Comparison of ENCODE assay signal across 20 cellular contexts in the genomic region with DNA sequence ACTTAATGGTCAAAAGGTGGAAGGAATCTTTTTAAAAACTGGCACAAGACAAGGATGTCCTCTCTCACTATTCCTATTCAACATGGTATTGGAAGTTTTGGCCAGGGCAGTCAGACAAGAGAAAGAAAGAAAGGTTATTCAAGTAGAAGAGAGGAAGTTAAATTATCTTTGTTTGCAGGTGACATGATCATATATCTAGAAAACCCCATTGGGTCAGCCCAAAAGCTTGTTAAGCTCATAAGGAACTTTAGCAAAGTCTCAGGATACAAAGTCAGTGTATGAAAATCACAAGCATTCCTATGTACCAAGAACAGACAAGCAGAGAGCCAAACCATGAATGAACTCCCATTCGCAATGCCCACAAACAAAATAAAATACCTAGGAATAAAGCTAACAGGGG. TPM values are rescaled to one million over a fixed set of nuclear protein-coding genes. Genes with fewer than 3 reads are reported as not detected.
A peak's percentile ranks its signal among the peaks of the same experiment; 100 is the strongest.
DNase-seq lines count a peak whose midpoint lies in the region; ATAC-seq, FAIRE-seq and TF ChIP-seq lines count a peak whose summit lies in the region.
"Had no signal": no experiment of that assay in that cellular context is flagged by ENCODE, and none has a peak within 500 bp of the region (broad histone marks: within the 10 kb centered on the region; RNA-seq: fewer than 3 reads in every experiment).

No MANE protein-coding gene starts in this region.

- peak overlapping the region; percentile 41; the same call in 1 of the 2 replicates for H3K4me2 ChIP-seq in KMS-11
- no peak overlapping the region for H3K4me2 ChIP-seq in K562 (ENCODE audit: insufficient read depth, low read length)
- H3K4me2 ChIP-seq: A549; BLaER1 treated with 17β-estradiol and CSF1 and Interleukin-3, amounts not matched to agents 10 nM and 100 nM had no signal

- no peak overlapping the region for H3K27ac ChIP-seq in KMS-11
- 0 out of 3 replicates have a peak overlapping the region, but pooled peaks have one; percentile 6 for H3K27ac ChIP-seq in K562 (ENCODE audit: extremely low read depth, low read depth, low read length)
- no peak overlapping the region for H3K27ac ChIP-seq in SJCRH30
- H3K27ac ChIP-seq: 22Rv1; A549; BLaER1 treated with 17β-estradiol and CSF1 and Interleukin-3, amounts not matched to agents 10 nM and 100 nM; C4-2B had no signal

- no peak for TF ChIP-seq CTCF in KMS-11 (conservative IDR thresholded peaks at IDR 0.05; ENCODE audit: low read depth, low read length)
- TF ChIP-seq CTCF in K562 (IDR thresholded peaks at IDR 0.05 in 2 of 3, conservative IDR thresholded peaks at IDR 0.05 in 1 of 3; ENCODE audit: insufficient read depth in 2 of 3, low read depth in 1 of 3, low read length in 3 of 3), result no peak

- H2AFZ ChIP-seq in KMS-11 (ENCODE audit: low read depth), result no peak overlapping the region
- peak overlapping the region; percentile 37 for H2AFZ ChIP-seq in K562 (ENCODE audit: low read depth, low read length)

- H3K27me3 Mint-ChIP-seq in stimulated activated naive B cell treated with anti-CD40 and anti-IgM and Interleukin-4, amounts not matched to agents 10 μg/mL and 1 μg/mL and 100 μg/mL, for 72 hours, result peaks cover 26 to 35% of the 10 kb centered on the region in 2 donors

- intact Hi-C loops in K562 (cut with micrococcal nuclease), result no loop called here

- H3K4me1 ChIP-seq in KMS-11 (ENCODE audit: low read depth, poor library complexity, severe bottlenecking) (peaks cover 23% of the 10 kb centered on the region), K562 (replicated peaks in 1 of 2; ENCODE audit: control insufficient read depth in 2 of 2, insufficient read depth in 2 of 2, low read length in 2 of 2) (peaks cover 18 to 24% of the 10 kb centered on the region in 2 experiments; a peak in 3 of 5 replicates), SJCRH30 (no peaks in the 10 kb centered on the region)
- H3K4me1 ChIP-seq: Caco-2 had no signal

- BruUV-seq in K562 (replicated peaks; lab: Mats Ljungman, UMichigan), result no TSS peak

- H3K36me3 ChIP-seq in KMS-11 (ENCODE audit: insufficient read depth), result no peaks in the 10 kb centered on the region
- H3K36me3 ChIP-seq in K562 (ENCODE audit: control insufficient read depth, insufficient read depth, low read length), result no peaks in the 10 kb centered on the region
- H3K36me3 ChIP-seq in SJCRH30, result no peaks in the 10 kb centered on the region
- H3K36me3 ChIP-seq: BLaER1 treated with 17β-estradiol and CSF1 and Interleukin-3, amounts not matched to agents 10 nM and 100 nM had no signal

- CTCF ChIA-PET in K562 (lab: Yijun Ruan, JAX; ENCODE audit: low intra/inter-chr PET ratio), result no interaction called here

- H3K9ac ChIP-seq in KMS-11 (no peak overlapping the region), K562 (ENCODE audit: insufficient read depth in 1 of 2, low read depth in 2 of 2, low read length in 2 of 2) (peak overlapping the region in 1 of 2 experiments; percentile 11; a peak in 1 of 4 replicates)
- H3K9ac ChIP-seq: BLaER1 treated with 17β-estradiol and CSF1 and Interleukin-3, amounts not matched to agents 10 nM and 100 nM had no signal

- H3K79me2 ChIP-seq in KMS-11 (ENCODE audit: insufficient read depth, low read depth) (no peaks in the 10 kb centered on the region), K562 (ENCODE audit: control insufficient read depth, insufficient read depth, low read length) (peaks cover 9% of the 10 kb centered on the region; the same call in 2 of the 3 replicates)

- POLR2A ChIA-PET in K562 (lab: Yijun Ruan, JAX), result interaction anchor here (1.2 kb wide), 1 partner anchor 9 kb away, joined by 5 read pairs; no protein-coding TSS in a partner anchor

- H4K20me1 ChIP-seq in KMS-11 (ENCODE audit: insufficient read depth) (no peaks in the 10 kb centered on the region), K562 (replicated peaks; ENCODE audit: control insufficient read depth, insufficient read depth, low read length) (no peaks in the 10 kb centered on the region)
- H4K20me1 ChIP-seq: BLaER1 treated with 17β-estradiol and CSF1 and Interleukin-3, amounts not matched to agents 10 nM and 100 nM had no signal

- no peaks in the 10 kb centered on the region for H3K36me3 Mint-ChIP-seq in stimulated activated naive B cell treated with anti-CD40 and anti-IgM and Interleukin-4, amounts not matched to agents 10 μg/mL and 1 μg/mL and 100 μg/mL, for 72 hours
- H3K36me3 Mint-ChIP-seq: CD8-positive, alpha-beta T cell had no signal

- peak; percentile 48 for FAIRE-seq in K562 (lab: Jason Lieb, UNC)
- FAIRE-seq: A549, G401.6, GM12891, GM19239 had no signal

- TF ChIP-seq POLR2A in K562 (conservative IDR thresholded peaks at IDR 0.05), result no peak

- H3K4me3 Mint-ChIP-seq in stimulated activated naive B cell treated with anti-CD40 and anti-IgM and Interleukin-4, amounts not matched to agents 10 μg/mL and 1 μg/mL and 100 μg/mL, for 72 hours, result no peak overlapping the region
- H3K4me3 Mint-ChIP-seq: B cell; CD4-positive, alpha-beta T cell; CD8-positive, alpha-beta T cell had no signal

- H3K4me1 Mint-ChIP-seq in stimulated activated naive B cell treated with anti-CD40 and anti-IgM and Interleukin-4, amounts not matched to agents 10 μg/mL and 1 μg/mL and 100 μg/mL, for 72 hours, result peaks cover 3 to 8% of the 10 kb centered on the region in 2 donors

- H3K9me3 ChIP-seq in K562 (replicated peaks; ENCODE audit: control insufficient read depth, insufficient read depth, low read depth, low read length) (no peaks in the 10 kb centered on the region), SJCRH30 (replicated peaks) (no peaks in the 10 kb centered on the region)
- H3K9me3 ChIP-seq: BLaER1 treated with 17β-estradiol and CSF1 and Interleukin-3, amounts not matched to agents 10 nM and 100 nM; Caco-2 had no signal

- H3K4me3 ChIP-seq in KMS-11 (IDR thresholded peaks at IDR 0.05; ENCODE audit: insufficient read depth, low read depth, low read length) (no peak overlapping the region), K562 (no peak overlapping the region), SJCRH30 (no peak overlapping the region)
- H3K4me3 ChIP-seq: A549; BLaER1 treated with 17β-estradiol and CSF1 and Interleukin-3, amounts not matched to agents 10 nM and 100 nM had no signal

- H3K27ac Mint-ChIP-seq in stimulated activated naive B cell treated with anti-CD40 and anti-IgM and Interleukin-4, amounts not matched to agents 10 μg/mL and 1 μg/mL and 100 μg/mL, for 72 hours, result peak overlapping the region; percentile 6
- H3K27ac Mint-ChIP-seq: B cell; CD4-positive, alpha-beta T cell; CD8-positive, alpha-beta T cell had no signal

- H3K9me1 ChIP-seq in K562 (ENCODE audit: control insufficient read depth, insufficient read depth, low read length), result no peaks in the 10 kb centered on the region

- no peak for ATAC-seq in K562
- ATAC-seq in stimulated activated naive B cell treated with anti-CD40 and anti-IgM and Interleukin-4, amounts not matched to agents 10 μg/mL and 1 μg/mL and 100 μg/mL, for 72 hours (replicated peaks), result no peak
- ATAC-seq: A549; CD8-positive, alpha-beta T cell had no signal

- no peak for TF ChIP-seq RAD21 in K562 (CRISPR knock-in tag; conservative IDR thresholded peaks at IDR 0.05 in 1 of 2, IDR thresholded peaks at IDR 0.05 in 1 of 2)

- no peaks in the 10 kb centered on the region for H3K9me3 Mint-ChIP-seq in stimulated activated naive B cell treated with anti-CD40 and anti-IgM and Interleukin-4, amounts not matched to agents 10 μg/mL and 1 μg/mL and 100 μg/mL, for 72 hours
- H3K9me3 Mint-ChIP-seq: CD4-positive, alpha-beta T cell; CD8-positive, alpha-beta T cell had no signal

- in situ Hi-C loops in K562 (cut with MboI), result no loop called here

- no peaks in the 10 kb centered on the region for H3K27me3 ChIP-seq in KMS-11 (ENCODE audit: insufficient read depth, low read depth)
- no peaks in the 10 kb centered on the region for H3K27me3 ChIP-seq in K562 (ENCODE audit: control insufficient read depth in 2 of 2, insufficient read depth in 2 of 2, low read length in 2 of 2)
- H3K27me3 ChIP-seq in SJCRH30, result no peaks in the 10 kb centered on the region
- H3K27me3 ChIP-seq: BLaER1 treated with 17β-estradiol and CSF1 and Interleukin-3, amounts not matched to agents 10 nM and 100 nM had no signal

- TF ChIP-seq EP300 in K562 (IDR thresholded peaks at IDR 0.05; ENCODE audit: low read length), result no peak

- WGBS in K562 (ENCODE audit: insufficient coverage, low coverage, missing lambda C conversion rate), result 44% methylated on average over 1 of the region's 1 CpG

- no peak for DNase-seq in K562 (ENCODE audit: extremely low read depth in 1 of 4, low spot score in 3 of 4)
- DNase-seq in stimulated activated naive B cell treated with anti-CD40 and anti-IgM and Interleukin-4, amounts not matched to agents 10 μg/mL and 1 μg/mL and 100 μg/mL, for 72 hours, result no peak
- no peak for DNase-seq in dedifferentiated amniotic fluid mesenchymal stem cell (ENCODE audit: extremely low spot score)
- no peak for DNase-seq in SJCRH30
- DNase-seq: AML-193; Caco-2; Calu3; CD4-positive, alpha-beta T cell; CD8-positive, alpha-beta T cell; DMS79 treated with DMSO at 0.1 percent for 48 hours; GF-D8 had no signal

RNA-seq across cellular contexts. Expression of a gene that starts 5.4 kb away (rescaled TPM):
- 37.0 and 45.9 TPM in 2 replicates for total RNA-seq in K562 (2011; cell fraction: chromatin; rRNA removed; ENCODE audit: low replicate concordance)
- 20.3 and 21.8 TPM in 2 replicates for total RNA-seq in K562 (2011; cell fraction: nucleolus; rRNA removed)
- 24.5 and 28.1 TPM in 2 replicates for total RNA-seq in K562 (2011; cell fraction: nucleoplasm; rRNA removed)
- total RNA-seq in K562 (2014; rRNA removed), result 11.9 and 12.4 TPM in 2 replicates
- 13.6 and 14.0 TPM in 2 replicates for total RNA-seq in K562 (2014; rRNA removed; fragmentation: Illumina TruSeq; extraction: Trizol)
- total RNA-seq in K562 (2015; rRNA removed; fragmentation: Illumina TruSeq; extraction: Trizol), result 18.7 TPM in 2 replicates
- total RNA-seq in K562 (2021), result 12.2 and 12.4 TPM in 2 replicates
- polyA plus RNA-seq in K562 (2011; rRNA removed), result 15.2 and 19.4 TPM in 2 replicates
- polyA plus RNA-seq in K562 (2011; cell fraction: cytosol; rRNA removed), result 6.8 and 10.4 TPM in 2 replicates
- 42.5 and 50.0 TPM in 2 replicates for polyA plus RNA-seq in K562 (2011; cell fraction: nucleus; rRNA removed)
- 11.7 and 11.9 TPM in 2 replicates for polyA plus RNA-seq in K562 (2012)
- 10.9 and 13.2 TPM in 2 replicates for polyA plus RNA-seq in K562 (2014; fragmentation: Illumina TruSeq; extraction: Trizol)
- 10 to 100 TPM; 14.7 to 21.8 TPM for polyA plus RNA-seq in K562 (2014; fragmentation: Nextera tagmentation; extraction: Ambion mirVana)
- 20.8 and 21.6 TPM in 2 replicates for polyA plus RNA-seq in K562 (2014; rRNA removed)
- polyA minus RNA-seq in K562 (2011; rRNA and poly(A)+ RNA removed), result 21.3 and 22.7 TPM in 2 replicates
- polyA minus RNA-seq in K562 (2011; cell fraction: cytosol; rRNA and poly(A)+ RNA removed), result 5.0 and 5.8 TPM in 2 replicates
- 8.5 and 12.0 TPM in 2 replicates for polyA minus RNA-seq in K562 (2011; cell fraction: nucleus; rRNA and poly(A)+ RNA removed)
- 4.9 and 5.6 TPM in 2 replicates for total RNA-seq in SJCRH30 (2014; rRNA removed; shearing (Covaris generic))

RNA-seq across cellular contexts. Expression of a gene that starts 41.8 kb away (rescaled TPM):
- total RNA-seq in K562 (2011; cell fraction: chromatin; rRNA removed; ENCODE audit: low replicate concordance), result 236 and 421 TPM in 2 replicates
- 304 and 320 TPM in 2 replicates for total RNA-seq in K562 (2011; cell fraction: nucleolus; rRNA removed)
- total RNA-seq in K562 (2011; cell fraction: nucleoplasm; rRNA removed), result 263 and 277 TPM in 2 replicates
- 55.9 and 63.3 TPM in 2 replicates for total RNA-seq in K562 (2014; rRNA removed)
- total RNA-seq in K562 (2014; rRNA removed; fragmentation: Illumina TruSeq; extraction: Trizol), result 20.5 and 27.3 TPM in 2 replicates
- 40.1 and 43.3 TPM in 2 replicates for total RNA-seq in K562 (2015; rRNA removed; fragmentation: Illumina TruSeq; extraction: Trizol)
- 62.9 and 73.7 TPM in 2 replicates for total RNA-seq in K562 (2021)
- 84.9 and 129 TPM in 2 replicates for polyA plus RNA-seq in K562 (2011; rRNA removed)
- polyA plus RNA-seq in K562 (2011; cell fraction: cytosol; rRNA removed), result 100 and 109 TPM in 2 replicates
- 1,169 and 1,324 TPM in 2 replicates for polyA plus RNA-seq in K562 (2011; cell fraction: nucleus; rRNA removed)
- 58.7 and 101 TPM in 2 replicates for polyA plus RNA-seq in K562 (2012)
- polyA plus RNA-seq in K562 (2014; fragmentation: Illumina TruSeq; extraction: Trizol), result 59.9 and 69.6 TPM in 2 replicates
- polyA plus RNA-seq in K562 (2014; fragmentation: Nextera tagmentation; extraction: Ambion mirVana), result 10 to 100 TPM in 1 of 2 experiments, 1 to 10 TPM in 1; 8.4 to 10.5 TPM
- polyA plus RNA-seq in K562 (2014; rRNA removed), result 141 and 143 TPM in 2 replicates
- 26.6 and 29.0 TPM in 2 replicates for polyA minus RNA-seq in K562 (2011; rRNA and poly(A)+ RNA removed)
- 9.8 and 20.9 TPM in 2 replicates for polyA minus RNA-seq in K562 (2011; cell fraction: cytosol; rRNA and poly(A)+ RNA removed)
- polyA minus RNA-seq in K562 (2011; cell fraction: nucleus; rRNA and poly(A)+ RNA removed), result 114 and 127 TPM in 2 replicates
- total RNA-seq in SJCRH30 (2014; rRNA removed; shearing (Covaris generic)), result 17.2 and 26.4 TPM in 2 replicates
